ENCODE assay signal across 18 cellular contexts in genomic region chr10:103872137-103872933, GRCh38. TPM values are rescaled to one million over a fixed set of nuclear protein-coding genes. Genes with fewer than 3 reads are reported as not detected.
DNase-seq lines count a peak whose midpoint lies in the region; ATAC-seq and TF ChIP-seq lines count a peak whose summit lies in the region.
"Had no signal": no experiment of that assay in that cellular context is flagged by ENCODE, and none has a peak within 500 bp of the region (broad histone marks: within the 10 kb centered on the region; RNA-seq: fewer than 3 reads in every experiment).

No MANE protein-coding gene starts in this region.

- H3K36me3 ChIP-seq in thymus (ENCODE audit: control insufficient read depth, insufficient read depth): peaks cover 11% of the 10 kb centered on the region

- peaks cover 2% of the 10 kb centered on the region for H3K36me3 Mint-ChIP-seq in T-helper 17 cell (ENCODE audit: low read depth)

- no peak overlapping the region for H3K4me3 Mint-ChIP-seq in T-helper 17 cell
- H3K4me3 Mint-ChIP-seq: CD8-positive, alpha-beta T cell; naive thymus-derived CD4-positive, alpha-beta T cell had no signal

- no peak for TF ChIP-seq CTCF in foreskin keratinocyte (conservative IDR thresholded peaks at IDR 0.05)

- DNase-seq in NCI-H82 (lab: John Stamatoyannopoulos, UW) (peak; percentile 51), NCI-H82 treated with DMSO at 0.1 percent for 48 hours (lab: John Stamatoyannopoulos, UW; ENCODE audit: unreplicated experiment) (no peak), RPMI7951 (ENCODE audit: low read depth) (peak; percentile 90), foreskin keratinocyte (peak; percentile 99 to 100), T-helper 17 cell (no peak), pons (ENCODE audit: low spot score) (no peak)
- DNase-seq: activated CD4-positive, alpha-beta T cell treated with anti-CD3 and anti-CD28 coated beads for 1 hour; CD8-positive, alpha-beta T cell; GDM1; left colon; naive thymus-derived CD4-positive, alpha-beta T cell; NCI-H1105; NCI-H2227 treated with DMSO at 0.1 percent for 48 hours; stimulated activated CD4-positive, alpha-beta T cell treated with anti-CD3 and anti-CD28 coated beads, Interleukin-1b, Interleukin-23, amount 100 ng/mL, for 48 hours; transverse colon had no signal

- H3K27ac ChIP-seq in foreskin keratinocyte: peak overlapping the region; percentile 99
- H3K27ac ChIP-seq in thymus (ENCODE audit: low read depth): peak overlapping the region; percentile 60
- H3K27ac ChIP-seq: 22Rv1, transverse colon had no signal

- H3K4me1 Mint-ChIP-seq in T-helper 17 cell: peaks cover 4% of the 10 kb centered on the region
- H3K4me1 Mint-ChIP-seq: naive thymus-derived CD4-positive, alpha-beta T cell had no signal

- no peaks in the 10 kb centered on the region for H3K27me3 Mint-ChIP-seq in T-helper 17 cell
- H3K27me3 Mint-ChIP-seq: naive thymus-derived CD4-positive, alpha-beta T cell had no signal

- H3K27me3 ChIP-seq in foreskin keratinocyte: no peaks in the 10 kb centered on the region
- H3K27me3 ChIP-seq in thymus (ENCODE audit: control insufficient read depth, insufficient read depth): no peaks in the 10 kb centered on the region
- H3K27me3 ChIP-seq: transverse colon had no signal

- peaks cover 46% of the 10 kb centered on the region for H3K4me1 ChIP-seq in foreskin keratinocyte
- H3K4me1 ChIP-seq in thymus (ENCODE audit: control insufficient read depth, insufficient read depth, low read length): no peaks in the 10 kb centered on the region
- H3K4me1 ChIP-seq: transverse colon had no signal

- no peak overlapping the region for H3K27ac Mint-ChIP-seq in T-helper 17 cell
- H3K27ac Mint-ChIP-seq: CD8-positive, alpha-beta T cell; naive thymus-derived CD4-positive, alpha-beta T cell had no signal

- ATAC-seq in foreskin keratinocyte (peak; percentile 91), GM19467 (IDR thresholded peaks at IDR 0.05; ENCODE audit: unreplicated experiment) (no peak), T-helper 17 cell (no peak)
- ATAC-seq: CD8-positive, alpha-beta T cell; left colon; naive thymus-derived CD4-positive, alpha-beta T cell had no signal

- H3K9me3 ChIP-seq in thymus (ENCODE audit: control insufficient read depth) (no peaks in the 10 kb centered on the region), T-helper 17 cell (ENCODE audit: control insufficient read depth, low read length, poor library complexity, severe bottlenecking) (no peaks in the 10 kb centered on the region)
- H3K9me3 ChIP-seq: transverse colon had no signal

- 94% methylated on average over 16 of the region's 16 CpGs for WGBS in thymus

- no peak overlapping the region for H3K4me3 ChIP-seq in thymus (ENCODE audit: low read length)
- H3K4me3 ChIP-seq: transverse colon had no signal

RNA-seq across cellular contexts. Expression of gene SH3PXD2A, which starts 17.0 kb away (rescaled TPM):
- total RNA-seq in RPMI7951 (2014; rRNA removed; shearing (Covaris generic)): 9.7 and 10.7 TPM in 2 replicates
- total RNA-seq in foreskin keratinocyte: 81.7 and 109 TPM in 2 replicates
- polyA plus RNA-seq in foreskin keratinocyte: 23.9 and 27.5 TPM in 2 replicates
- polyA plus RNA-seq in thymus: 9.5 TPM
- total RNA-seq in T-helper 17 cell: 10 to 100 TPM in 1 of 2 donors, 1 to 10 TPM in 1; 7.2 to 10.9 TPM

RNA-seq across cellular contexts. Expression of gene STN1, which starts 45.6 kb away (rescaled TPM):
- total RNA-seq in RPMI7951 (2014; rRNA removed; shearing (Covaris generic)): 72.5 and 75.9 TPM in 2 replicates
- total RNA-seq in foreskin keratinocyte: 28.9 and 29.4 TPM in 2 replicates
- 22.7 and 27.0 TPM in 2 replicates for polyA plus RNA-seq in foreskin keratinocyte
- polyA plus RNA-seq in thymus: 25.0 TPM
- total RNA-seq in T-helper 17 cell: 10 to 100 TPM; 47.0 to 53.7 TPM

Comparison
In these comparisons a context has a peak if more than half of its experiments do, and no peak if none do; other contexts are left out.
1. DNase-seq: peak in NCI-H82 (single experiment), RPMI7951 (single experiment) and foreskin keratinocyte (2 of 2); none in NCI-H82 treated with DMSO at 0.1 percent for 48 hours (single experiment), T-helper 17 cell (0 of 3) and pons (single experiment).